1 cellular context compared by ENCODE assay signal in the genomic region with DNA sequence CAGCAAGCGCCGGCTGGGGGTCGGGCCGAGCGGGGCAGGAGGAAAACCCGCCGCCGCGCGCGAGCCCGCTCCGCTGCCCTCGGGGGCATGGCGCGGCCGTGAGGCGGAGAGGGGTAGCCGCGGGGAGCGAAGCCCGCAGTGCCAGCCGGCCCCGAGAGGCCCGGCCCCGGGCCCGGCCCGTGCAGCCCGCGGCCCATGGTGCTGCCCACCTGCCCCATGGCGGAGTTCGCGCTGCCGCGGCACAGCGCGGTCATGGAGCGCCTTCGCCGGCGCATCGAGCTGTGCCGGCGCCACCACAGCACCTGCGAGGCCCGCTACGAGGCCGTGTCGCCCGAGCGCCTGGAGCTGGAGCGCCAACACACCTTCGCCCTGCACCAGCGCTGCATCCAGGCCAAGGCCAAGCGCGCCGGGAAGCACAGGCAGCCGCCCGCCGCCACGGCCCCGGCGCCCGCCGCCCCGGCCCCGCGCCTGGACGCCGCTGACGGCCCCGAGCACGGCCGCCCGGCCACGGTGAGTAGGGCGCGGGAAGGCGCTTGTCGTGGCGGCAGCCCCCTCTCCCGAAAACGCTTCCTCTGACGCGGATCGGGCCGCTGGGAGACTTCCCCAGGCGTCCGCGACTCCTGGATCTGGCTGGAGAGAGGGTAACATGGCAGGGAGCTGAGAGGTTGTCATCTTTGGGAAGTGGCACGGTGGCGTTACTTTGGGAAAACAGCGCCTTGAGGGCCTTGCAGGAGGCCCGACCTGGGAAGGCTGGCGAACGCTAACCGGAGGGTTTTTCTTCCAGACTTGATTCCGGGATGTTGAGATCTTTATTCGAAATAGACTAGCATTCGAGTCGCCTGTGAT.
TF ChIP-seq lines count a peak whose summit lies in the region.

No MANE protein-coding gene starts in this region.

TF ChIP-seq in IMR-90, 13 proteins besides CTCF, POLR2A, EP300 and RAD21:
- peak; percentile 60; the same call in 1 of the 2 replicates for TF ChIP-seq MXI1 (IDR thresholded peaks at IDR 0.05; ENCODE audit: borderline replicate concordance, low read depth, low read length)
- TF ChIP-seq SMC3 (IDR thresholded peaks at IDR 0.05; ENCODE audit: low read depth, low read length), result no peak
TF ChIP-seq in IMR-90: peak in this region for 1.
